20 cellular contexts compared by ENCODE assay signal in genomic region chr7:143522309-143522916, GRCh38. TPM values are rescaled to one million over a fixed set of nuclear protein-coding genes. Genes with fewer than 3 reads are reported as not detected.
"Had no signal": no experiment of that assay in that cellular context is flagged by ENCODE, and none has a peak within 500 bp of the region (broad histone marks: within the 10 kb centered on the region; RNA-seq: fewer than 3 reads in every experiment).

No MANE protein-coding gene starts in this region.

RNA-seq across cellular contexts. Expression of gene TAS2R41, which starts 44.7 kb away (rescaled TPM):
- total RNA-seq: activated CD4-positive, alpha-beta memory T cell treated with anti-CD3 and anti-CD28 coated beads for 36 hours; activated CD8-positive, alpha-beta memory T cell treated with anti-CD3 and anti-CD28 coated beads for 36 hours; activated naive CD4-positive, alpha-beta T cell treated with anti-CD3 and anti-CD28 coated beads for 36 hours; activated naive CD8-positive, alpha-beta T cell treated with anti-CD3 and anti-CD28 coated beads for 36 hours; activated T-helper 1 cell treated with anti-CD3 and anti-CD28 coated beads, Interleukin-12 subunit alpha, Interleukin-12 subunit beta, Interleukin-2, Interleukin-4 antibody, amounts not matched to agents 30 ng/mL and 10 ng/mL and 1 ng/mL, durations not matched to agents 14 hours and 24 hours and 36 hours; ascending aorta; chondrocyte; esophagus mucosa; hepatocyte; left colon; lower lobe of right lung; myocyte; natural killer cell treated with Interleukin-12 subunit alpha and Interleukin-12 subunit beta and Interleukin-15 and Interleukin-18, amount 100 ng/mL, for 72 hours; osteoblast; progenitor cell of endocrine pancreas; suprapubic skin; tibial nerve; ureter had no signal
- polyA plus RNA-seq: adrenal gland, hepatocyte, spleen had no signal

RNA-seq across cellular contexts. Expression of gene CTAGE15, which starts 49.2 kb away (rescaled TPM):
- total RNA-seq: activated CD4-positive, alpha-beta memory T cell treated with anti-CD3 and anti-CD28 coated beads for 36 hours; activated naive CD4-positive, alpha-beta T cell treated with anti-CD3 and anti-CD28 coated beads for 36 hours; adrenal gland; osteoblast had no signal
